Comparison of ENCODE assay signal across 28 cellular contexts in the genomic region with DNA sequence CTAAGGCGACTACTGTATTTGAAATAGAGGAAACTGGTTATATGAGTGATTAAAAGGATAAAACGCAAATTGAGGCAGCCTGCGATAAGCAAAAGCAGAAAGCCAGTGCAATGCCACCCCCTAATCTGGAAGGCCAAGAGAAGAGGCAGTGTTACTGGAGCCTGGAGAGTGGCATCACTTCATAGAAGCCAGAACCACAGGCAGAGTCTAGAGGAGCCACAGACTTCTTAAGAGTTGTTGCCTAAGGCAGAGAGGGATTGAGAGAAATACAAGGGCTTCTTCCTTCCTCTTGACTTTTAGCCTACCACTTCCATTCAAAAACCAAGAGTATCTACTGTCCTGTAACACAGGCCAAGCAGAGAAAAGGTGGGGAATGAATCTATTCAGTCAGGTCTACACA.
DNase-seq lines count a peak whose midpoint lies in the region; ATAC-seq, FAIRE-seq and TF ChIP-seq lines count a peak whose summit lies in the region.
"Had no signal": no experiment of that assay in that cellular context is flagged by ENCODE, and none has a peak within 500 bp of the region (broad histone marks: within the 10 kb centered on the region; RNA-seq: fewer than 3 reads in every experiment).

No MANE protein-coding gene starts in this region.

- H2BK20ac ChIP-seq in H1 (ENCODE audit: low read length), result 0 out of 2 replicates have a peak overlapping the region, but pooled peaks have one; percentile 2

- H3K4me3 ChIP-seq in GM23338 (no peak overlapping the region), PC-9 (no peak overlapping the region), H1 (ENCODE audit: extremely low read depth in 1 of 4, insufficient read depth in 2 of 4, low read depth in 3 of 4, low read length in 4 of 4) (no peak overlapping the region), neural progenitor cell (no peak overlapping the region)

- H3K79me2 ChIP-seq in GM23338 (replicated peaks; ENCODE audit: insufficient read depth), result no peaks in the 10 kb centered on the region
- H3K79me2 ChIP-seq in PC-9 (ENCODE audit: low read depth), result no peaks in the 10 kb centered on the region
- H3K79me2 ChIP-seq in H1 (ENCODE audit: control insufficient read depth in 1 of 2, insufficient read depth in 2 of 2, low read length in 2 of 2), result no peaks in the 10 kb centered on the region
- H3K79me2 ChIP-seq in neural progenitor cell (ENCODE audit: low read depth), result no peaks in the 10 kb centered on the region

- H3K27me3 ChIP-seq in GM23338 (ENCODE audit: insufficient read depth) (no peaks in the 10 kb centered on the region), PC-9 (ENCODE audit: insufficient read depth, low read depth) (no peaks in the 10 kb centered on the region), H1 (replicated peaks in 1 of 4; ENCODE audit: control insufficient read depth in 3 of 4, extremely low read depth in 1 of 4, insufficient read depth in 3 of 4, low read length in 3 of 4) (no peaks in the 10 kb centered on the region), neural progenitor cell (no peaks in the 10 kb centered on the region)

- H3K4me2 ChIP-seq in GM23338 (no peak overlapping the region), PC-9 (peak overlapping the region; percentile 17; the same call in 1 of the 2 replicates), H1 (ENCODE audit: insufficient read depth in 1 of 2, low read depth in 2 of 2, low read length in 2 of 2) (no peak overlapping the region), neural progenitor cell (no peak overlapping the region)
- H3K4me2 ChIP-seq: SK-N-SH had no signal

- no peaks in the 10 kb centered on the region for H3K4me1 ChIP-seq in GM23338 (ENCODE audit: insufficient read depth)
- H3K4me1 ChIP-seq in PC-9 (replicated peaks; ENCODE audit: insufficient read depth), result peaks cover 23% of the 10 kb centered on the region
- no peaks in the 10 kb centered on the region for H3K4me1 ChIP-seq in H1 (replicated peaks in 1 of 4; ENCODE audit: control insufficient read depth in 3 of 4, insufficient read depth in 4 of 4, low read length in 3 of 4)
- no peaks in the 10 kb centered on the region for H3K4me1 ChIP-seq in neural progenitor cell

- H2BK12ac ChIP-seq in H1 (ENCODE audit: low read depth, low read length), result no peak overlapping the region

- H3K4me1 Mint-ChIP-seq in GM23338 (peaks cover 7% of the 10 kb centered on the region; the same call in 2 of the 3 replicates), neural progenitor cell (no peaks in the 10 kb centered on the region), glutamatergic neuron (ENCODE audit: low read depth, unreplicated experiment) (no peaks in the 10 kb centered on the region)

- no peaks in the 10 kb centered on the region for H3K27me3 Mint-ChIP-seq in GM23338 (ENCODE audit: insufficient read depth, low read depth, poor library complexity)
- no peaks in the 10 kb centered on the region for H3K27me3 Mint-ChIP-seq in neural progenitor cell (ENCODE audit: insufficient read depth, low read depth)
- no peaks in the 10 kb centered on the region for H3K27me3 Mint-ChIP-seq in glutamatergic neuron (ENCODE audit: unreplicated experiment)

- H3K9me2 ChIP-seq in GM23338 (ENCODE audit: insufficient read depth), result no peaks in the 10 kb centered on the region
- 0 out of 2 replicates have a peak, but pooled peaks cover 3% of the 10 kb centered on the region for H3K9me2 ChIP-seq in PC-9 (ENCODE audit: insufficient read depth)
- H3K9me2 ChIP-seq: SK-N-SH had no signal

- no peak overlapping the region for H4K5ac ChIP-seq in H1 (ENCODE audit: insufficient read length, low read depth, low read length)

- H3K27ac ChIP-seq in GM23338 (ENCODE audit: low read depth) (no peak overlapping the region), PC-9 (peak overlapping the region; percentile 21), H1 (ENCODE audit: low read depth, low read length) (no peak overlapping the region), neural progenitor cell (no peak overlapping the region)
- H3K27ac ChIP-seq: RWPE1 had no signal

- H3K23me2 ChIP-seq in H1 (ENCODE audit: low read depth, low read length), result no peaks in the 10 kb centered on the region

- H3K14ac ChIP-seq in H1 (ENCODE audit: insufficient read length), result no peak overlapping the region

- H4K20me1 ChIP-seq in GM23338 (replicated peaks; ENCODE audit: insufficient read depth), result no peaks in the 10 kb centered on the region
- H4K20me1 ChIP-seq in PC-9 (ENCODE audit: insufficient read depth), result no peaks in the 10 kb centered on the region
- no peaks in the 10 kb centered on the region for H4K20me1 ChIP-seq in H1 (replicated peaks in 1 of 2; ENCODE audit: control insufficient read depth in 1 of 2, insufficient read depth in 2 of 2, low read length in 2 of 2)
- no peaks in the 10 kb centered on the region for H4K20me1 ChIP-seq in neural progenitor cell (ENCODE audit: low read depth)

- intact Hi-C loops in PC-9 (cut with micrococcal nuclease; ENCODE audit: unreplicated experiment), result no loop called here

- H3K4me3 Mint-ChIP-seq in GM23338 (no peak overlapping the region), neural progenitor cell (no peak overlapping the region), glutamatergic neuron (ENCODE audit: unreplicated experiment) (no peak overlapping the region)
- H3K4me3 Mint-ChIP-seq: activated CD8-positive, alpha-beta T cell treated with anti-CD3 and anti-CD28 coated beads for 36 hours; activated naive CD8-positive, alpha-beta T cell; T-helper 1 cell treated with Interleukin-12 subunit alpha and Interleukin-12 subunit beta and Interleukin-4 antibody, amounts not matched to agents 30 μg/mL and 1 μg/mL, for 36 hours had no signal

- no peaks in the 10 kb centered on the region for H3K79me1 ChIP-seq in H1 (ENCODE audit: low read depth, low read length)

- TF ChIP-seq RAD21 in H1 (IDR thresholded peaks at IDR 0.05 in 1 of 2, conservative IDR thresholded peaks at IDR 0.05 in 1 of 2; ENCODE audit: low read depth in 2 of 2, low read length in 2 of 2), result no peak

- H3K9ac ChIP-seq in H1 (replicated peaks in 1 of 4; ENCODE audit: extremely low read depth in 1 of 4, low read depth in 3 of 4, low read length in 3 of 4), result no peak overlapping the region
- H3K9ac ChIP-seq in neural progenitor cell, result no peak overlapping the region
- H3K9ac ChIP-seq: SK-N-SH had no signal

- ATAC-seq in GM23338, result no peak
- no peak for ATAC-seq in HG03159 (IDR thresholded peaks at IDR 0.05; ENCODE audit: unreplicated experiment)
- ATAC-seq: activated CD8-positive, alpha-beta T cell treated with anti-CD3 and anti-CD28 coated beads for 36 hours; right cardiac atrium had no signal

- H3K36me3 Mint-ChIP-seq in GM23338 (ENCODE audit: low read depth) (no peaks in the 10 kb centered on the region), neural progenitor cell (no peaks in the 10 kb centered on the region), glutamatergic neuron (ENCODE audit: unreplicated experiment) (no peaks in the 10 kb centered on the region)
- H3K36me3 Mint-ChIP-seq: activated naive CD8-positive, alpha-beta T cell had no signal

- no peak overlapping the region for H2BK120ac ChIP-seq in H1 (replicated peaks; ENCODE audit: low read depth, low read length)

- no peak overlapping the region for H4K91ac ChIP-seq in H1 (replicated peaks; ENCODE audit: insufficient read length, low read length)

- no peak overlapping the region for H3K18ac ChIP-seq in H1 (ENCODE audit: extremely low read depth, low read length)

- CTCF ChIA-PET in PC-9 (lab: Charles Lee), result no interaction called here
- CTCF ChIA-PET in H1 (lab: Charles Lee; ENCODE audit: partially characterized antibody), result interaction anchor here (1.2 to 2.1 kb wide), 2 partner anchors 10 to 12 kb away, joined by 3 to 5 read pairs; no protein-coding TSS in a partner anchor

- H3K36me3 ChIP-seq in GM23338 (ENCODE audit: insufficient read depth) (no peaks in the 10 kb centered on the region), PC-9 (ENCODE audit: low read depth) (no peaks in the 10 kb centered on the region), H1 (ENCODE audit: control insufficient read depth in 2 of 4, insufficient read depth in 4 of 4, low read length in 3 of 4) (no peaks in the 10 kb centered on the region), neural progenitor cell (no peaks in the 10 kb centered on the region)

- 90% methylated on average over 3 of the region's 3 CpGs; no CpG with 5 or more reads in 1 of the 2 experiments for WGBS in H1 (ENCODE audit: extremely low coverage in 1 of 2, insufficient coverage in 1 of 2, insufficient read length in 1 of 2, insufficient replicate concordance in 2 of 2, low coverage in 1 of 2, low lambda C conversion rate in 2 of 2, missing lambda C conversion rate in 1 of 2), 2 experiments

- H3F3A ChIP-seq in GM23338 (replicated peaks; ENCODE audit: low read depth), result no peaks in the 10 kb centered on the region
- peaks cover 35% of the 10 kb centered on the region; the same call in 1 of the 2 replicates for H3F3A ChIP-seq in PC-9 (ENCODE audit: insufficient read depth, low read depth)
- no peaks in the 10 kb centered on the region for H3F3A ChIP-seq in neural progenitor cell (ENCODE audit: low read depth)

- no peak for TF ChIP-seq POLR2A in H1 (IDR thresholded peaks at IDR 0.05; ENCODE audit: control extremely low read depth in 1 of 2, low read depth in 2 of 2, low read length in 2 of 2)

- POLR2A ChIA-PET in PC-9 (lab: Charles Lee; ENCODE audit: unreplicated experiment), result no interaction called here
- POLR2A ChIA-PET in H1 (lab: Charles Lee; ENCODE audit: partially characterized antibody), result interaction anchor here (1.1 to 1.2 kb wide), 2 partner anchors 12 to 13 kb away, joined by 3 to 4 read pairs; no protein-coding TSS in a partner anchor

- DNase-seq in GM23338 (ENCODE audit: low spot score) (no peak), PC-9 (no peak), H1 (ENCODE audit: low read depth in 1 of 2, low spot score in 2 of 2) (no peak), neural progenitor cell (ENCODE audit: low spot score) (no peak), HuH-7.5 (ENCODE audit: low spot score) (no peak), glutamatergic neuron (no peak), NCI-H82 (lab: John Stamatoyannopoulos, UW) (no peak)
- DNase-seq: activated CD8-positive, alpha-beta T cell treated with anti-CD3 and anti-CD28 coated beads for 36 hours; anterior cingulate cortex; Calu3; central memory CD4-positive, alpha-beta T cell; DMS79 treated with DMSO at 0.1 percent for 48 hours; GF-D8; kidney; NCI-H1417 treated with DMSO at 0.1 percent for 48 hours; NCI-H2081; NCI-H2227 treated with DMSO at 0.1 percent for 48 hours; NCI-H748 treated with DMSO at 0.1 percent for 48 hours; posterior cingulate gyrus; right cardiac atrium; SK-N-SH; stimulated activated CD4-positive, alpha-beta T cell treated with anti-CD3 and anti-CD28 coated beads, Interleukin-12 subunit alpha, Interleukin-12 subunit beta, amount 100 ng/mL, for 4 hours; stimulated activated CD4-positive, alpha-beta T cell treated with anti-CD3 and anti-CD28 coated beads, Interleukin-4, amount 100 ng/mL, for 1 hour; trophoblast cell had no signal

- H2AFZ ChIP-seq in GM23338 (0 out of 2 replicates have a peak overlapping the region, but pooled peaks have one; percentile 18), PC-9 (peak overlapping the region; percentile 59), H1 (ENCODE audit: low read length) (no peak overlapping the region), neural progenitor cell (replicated peaks) (peak overlapping the region; percentile 29)

- no peak overlapping the region for H2BK15ac ChIP-seq in H1 (ENCODE audit: low read length)

- H2AK5ac ChIP-seq in H1 (ENCODE audit: low read depth, low read length), result no peak overlapping the region

- H3K27ac Mint-ChIP-seq in GM23338 (no peak overlapping the region), neural progenitor cell (no peak overlapping the region), glutamatergic neuron (ENCODE audit: unreplicated experiment) (no peak overlapping the region)
- H3K27ac Mint-ChIP-seq: activated CD8-positive, alpha-beta T cell treated with anti-CD3 and anti-CD28 coated beads for 36 hours; activated naive CD8-positive, alpha-beta T cell; T-helper 1 cell treated with Interleukin-12 subunit alpha and Interleukin-12 subunit beta and Interleukin-4 antibody, amounts not matched to agents 30 μg/mL and 1 μg/mL, for 36 hours had no signal

- TF ChIP-seq CTCF in GM23338 (conservative IDR thresholded peaks at IDR 0.05; ENCODE audit: low read depth in 2 of 2) (no peak), PC-9 (conservative IDR thresholded peaks at IDR 0.05) (no peak), H1 (IDR thresholded peaks at IDR 0.05; ENCODE audit: control extremely low read depth in 1 of 3, insufficient read depth in 1 of 3, low read depth in 1 of 3, low read length in 3 of 3) (no peak), neural progenitor cell (IDR thresholded peaks at IDR 0.05) (no peak), glutamatergic neuron (IDR thresholded peaks at IDR 0.05; ENCODE audit: partially characterized antibody, unreplicated experiment) (no peak)

- no TSS peak for BruUV-seq in PC-9 (replicated peaks; lab: Mats Ljungman, UMichigan)

- no peak for TF ChIP-seq EP300 in H1 (IDR thresholded peaks at IDR 0.05; ENCODE audit: borderline replicate concordance in 1 of 2, low read depth in 2 of 2, low read length in 2 of 2)

- H3K56ac ChIP-seq in H1 (replicated peaks; ENCODE audit: insufficient read length, low read depth, low read length), result no peak overlapping the region

- H3K9me3 Mint-ChIP-seq in GM23338 (no peaks in the 10 kb centered on the region; the same call in 2 of the 3 replicates), neural progenitor cell (no peaks in the 10 kb centered on the region), glutamatergic neuron (ENCODE audit: unreplicated experiment) (no peaks in the 10 kb centered on the region)
- H3K9me3 Mint-ChIP-seq: activated CD8-positive, alpha-beta T cell treated with anti-CD3 and anti-CD28 coated beads for 36 hours; T-helper 1 cell treated with Interleukin-12 subunit alpha and Interleukin-12 subunit beta and Interleukin-4 antibody, amounts not matched to agents 30 μg/mL and 1 μg/mL, for 36 hours had no signal

- H3K23ac ChIP-seq in H1 (ENCODE audit: insufficient read length), result no peak overlapping the region

- H3K9me3 ChIP-seq in PC-9 (ENCODE audit: insufficient read depth, low read depth) (no peaks in the 10 kb centered on the region), H1 (ENCODE audit: insufficient read depth in 2 of 2, low read depth in 1 of 2, low read length in 1 of 2) (no peaks in the 10 kb centered on the region), neural progenitor cell (ENCODE audit: low read depth) (no peaks in the 10 kb centered on the region)
- H3K9me3 ChIP-seq: SK-N-SH had no signal

- H4K8ac ChIP-seq in H1 (ENCODE audit: extremely low read depth, insufficient read depth, low read length), result no peak overlapping the region

- H2BK5ac ChIP-seq in H1 (ENCODE audit: low read depth, low read length), result no peak overlapping the region

- no peak for FAIRE-seq in H1 (lab: Jason Lieb, UNC)
- FAIRE-seq: kidney had no signal

- H3K4ac ChIP-seq in H1 (replicated peaks; ENCODE audit: insufficient read length, low read depth, low read length), result no peak overlapping the region
